Comparison of ENCODE assay signal across 17 cellular contexts in the genomic region with DNA sequence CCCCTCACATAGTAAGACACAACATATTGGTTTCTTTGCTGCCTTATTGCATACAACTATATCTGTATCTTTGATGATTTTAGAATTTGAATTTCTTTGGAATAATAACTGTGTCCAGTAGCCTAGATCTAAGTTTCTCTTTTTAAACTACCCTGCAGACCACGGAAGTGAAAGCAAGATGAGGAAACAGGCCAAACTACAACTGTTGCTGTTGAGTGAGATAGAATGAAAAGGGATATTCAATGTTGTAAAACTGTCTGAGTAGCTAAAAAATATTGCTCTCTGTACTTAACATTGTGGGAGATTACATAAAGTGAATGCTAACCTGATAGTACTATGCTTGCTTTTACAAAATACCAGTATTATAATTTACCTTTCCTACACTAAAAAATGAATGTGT.
A peak's percentile ranks its signal among the peaks of the same experiment; 100 is the strongest.
DNase-seq lines count a peak whose midpoint lies in the region; ATAC-seq and TF ChIP-seq lines count a peak whose summit lies in the region.
"Had no signal": no experiment of that assay in that cellular context is flagged by ENCODE, and none has a peak within 500 bp of the region (broad histone marks: within the 10 kb centered on the region; RNA-seq: fewer than 3 reads in every experiment).

No MANE protein-coding gene starts in this region.

- ATAC-seq in GM19452 (IDR thresholded peaks at IDR 0.05; ENCODE audit: unreplicated experiment) (peak; percentile 56), HG02885 (IDR thresholded peaks at IDR 0.05; ENCODE audit: poor library complexity, unreplicated experiment) (no peak), HG03442 (IDR thresholded peaks at IDR 0.05; ENCODE audit: unreplicated experiment) (no peak)
- ATAC-seq in activated CD8-positive, alpha-beta T cell treated with anti-CD3 and anti-CD28 coated beads, Interleukin-2, amount 10 ng/mL, durations not matched to agents 7 days and 5 days, result no peak
- ATAC-seq: activated T-helper 17 cell treated with anti-CD3 and anti-CD28 coated beads, Interleukin-2, amount 50 U/mL, for 72 hours; PC-3 had no signal

- peaks cover 9% of the 10 kb centered on the region for H3K4me1 Mint-ChIP-seq in activated CD8-positive, alpha-beta T cell treated with anti-CD3 and anti-CD28 coated beads, Interleukin-2, amount 10 ng/mL, durations not matched to agents 7 days and 5 days (ENCODE audit: low read depth)

- H3K27me3 ChIP-seq in KMS-11 (ENCODE audit: insufficient read depth, low read depth) (no peaks in the 10 kb centered on the region), osteoblast (ENCODE audit: insufficient read depth, low read length) (no peaks in the 10 kb centered on the region)
- H3K27me3 ChIP-seq: testis had no signal

- H3K4me2 ChIP-seq in KMS-11 (no peak overlapping the region), osteoblast (ENCODE audit: insufficient read depth, low read length) (peak overlapping the region; percentile 40)

- no peak overlapping the region for H3K4me3 ChIP-seq in KMS-11 (IDR thresholded peaks at IDR 0.05; ENCODE audit: insufficient read depth, low read depth, low read length)
- no peak overlapping the region for H3K4me3 ChIP-seq in osteoblast (ENCODE audit: insufficient read depth, low read length)
- H3K4me3 ChIP-seq: testis had no signal

- H3K79me2 ChIP-seq in KMS-11 (ENCODE audit: insufficient read depth, low read depth), result no peaks in the 10 kb centered on the region
- H3K79me2 ChIP-seq in osteoblast (ENCODE audit: insufficient read depth, low read length), result no peaks in the 10 kb centered on the region

- H4K20me1 ChIP-seq in KMS-11 (ENCODE audit: insufficient read depth) (no peaks in the 10 kb centered on the region), osteoblast (ENCODE audit: insufficient read depth, low read length) (no peaks in the 10 kb centered on the region)

- POLR2A ChIA-PET in activated CD8-positive, alpha-beta T cell treated with anti-CD3 and anti-CD28 coated beads, Interleukin-2, amount 10 ng/mL, durations not matched to agents 7 days and 5 days (lab: Charles Lee), result no interaction called here

- H3K4me3 Mint-ChIP-seq in activated CD8-positive, alpha-beta T cell treated with anti-CD3 and anti-CD28 coated beads, Interleukin-2, amount 10 ng/mL, durations not matched to agents 7 days and 5 days, result no peak overlapping the region
- H3K4me3 Mint-ChIP-seq: activated T-helper 17 cell treated with anti-CD3 and anti-CD28 coated beads, Interleukin-2, amount 50 U/mL, for 72 hours had no signal

- CTCF ChIA-PET in activated CD8-positive, alpha-beta T cell treated with anti-CD3 and anti-CD28 coated beads, Interleukin-2, amount 10 ng/mL, durations not matched to agents 7 days and 5 days (lab: Charles Lee), result no interaction called here

- no peak for DNase-seq in activated CD8-positive, alpha-beta T cell treated with anti-CD3 and anti-CD28 coated beads, Interleukin-2, amount 10 ng/mL, durations not matched to agents 7 days and 5 days
- DNase-seq in osteoblast (ENCODE audit: insufficient read length, low spot score, missing footprints) (no peak), COLO668 (lab: John Stamatoyannopoulos, UW; ENCODE audit: unreplicated experiment) (no peak), anterior cingulate cortex (lab: John Stamatoyannopoulos, UW) (no peak)
- DNase-seq: Caco-2; caudate nucleus; NCI-H1436; occipital lobe; PC-3; stimulated activated CD4-positive, alpha-beta T cell treated with anti-CD3 and anti-CD28 coated beads, Interleukin-4, amount 100 ng/mL, for 1 hour; testis; WERI-Rb-1 had no signal

- peak overlapping the region; percentile 18 for H3K27ac Mint-ChIP-seq in activated CD8-positive, alpha-beta T cell treated with anti-CD3 and anti-CD28 coated beads, Interleukin-2, amount 10 ng/mL, durations not matched to agents 7 days and 5 days
- H3K27ac Mint-ChIP-seq: activated T-helper 17 cell treated with anti-CD3 and anti-CD28 coated beads, Interleukin-2, amount 50 U/mL, for 72 hours had no signal

- TF ChIP-seq CTCF in KMS-11 (conservative IDR thresholded peaks at IDR 0.05; ENCODE audit: low read depth, low read length) (no peak), osteoblast (IDR thresholded peaks at IDR 0.05; ENCODE audit: extremely low read depth, low read depth, low read length) (no peak)

- H3K27me3 Mint-ChIP-seq in activated CD8-positive, alpha-beta T cell treated with anti-CD3 and anti-CD28 coated beads, Interleukin-2, amount 10 ng/mL, durations not matched to agents 7 days and 5 days (ENCODE audit: low read depth), result no peaks in the 10 kb centered on the region
- H3K27me3 Mint-ChIP-seq: activated T-helper 17 cell treated with anti-CD3 and anti-CD28 coated beads, Interleukin-2, amount 50 U/mL, for 72 hours had no signal

- no peak overlapping the region for H3K9ac ChIP-seq in KMS-11

- no peaks in the 10 kb centered on the region for H3K36me3 Mint-ChIP-seq in activated CD8-positive, alpha-beta T cell treated with anti-CD3 and anti-CD28 coated beads, Interleukin-2, amount 10 ng/mL, durations not matched to agents 7 days and 5 days (ENCODE audit: low read depth)

- no peaks in the 10 kb centered on the region for H3K9me3 Mint-ChIP-seq in activated CD8-positive, alpha-beta T cell treated with anti-CD3 and anti-CD28 coated beads, Interleukin-2, amount 10 ng/mL, durations not matched to agents 7 days and 5 days (ENCODE audit: insufficient read depth)
- H3K9me3 Mint-ChIP-seq: activated T-helper 17 cell treated with anti-CD3 and anti-CD28 coated beads, Interleukin-2, amount 50 U/mL, for 72 hours had no signal

- H2AFZ ChIP-seq in KMS-11 (ENCODE audit: low read depth) (peak overlapping the region; percentile 10; the same call in 1 of the 2 replicates), osteoblast (ENCODE audit: low read length) (peak overlapping the region; percentile 83)

- no peaks in the 10 kb centered on the region for H3K9me3 ChIP-seq in osteoblast (ENCODE audit: low read depth, low read length)
- H3K9me3 ChIP-seq: Caco-2, testis had no signal

- no peaks in the 10 kb centered on the region for H3K36me3 ChIP-seq in KMS-11 (ENCODE audit: insufficient read depth)
- no peaks in the 10 kb centered on the region for H3K36me3 ChIP-seq in osteoblast (ENCODE audit: insufficient read depth, low read length)
- H3K36me3 ChIP-seq: WERI-Rb-1 had no signal

- H3K4me1 ChIP-seq in KMS-11 (ENCODE audit: low read depth, poor library complexity, severe bottlenecking) (no peaks in the 10 kb centered on the region), osteoblast (ENCODE audit: insufficient read depth, low read length) (peaks cover 7% of the 10 kb centered on the region)
- H3K4me1 ChIP-seq: Caco-2, testis had no signal

- H3K27ac ChIP-seq in KMS-11, result no peak overlapping the region
- H3K27ac ChIP-seq in osteoblast (ENCODE audit: low read depth, low read length), result no peak overlapping the region
- H3K27ac ChIP-seq: testis, WERI-Rb-1 had no signal
